24 cellular contexts compared by ENCODE assay signal in the genomic region with DNA sequence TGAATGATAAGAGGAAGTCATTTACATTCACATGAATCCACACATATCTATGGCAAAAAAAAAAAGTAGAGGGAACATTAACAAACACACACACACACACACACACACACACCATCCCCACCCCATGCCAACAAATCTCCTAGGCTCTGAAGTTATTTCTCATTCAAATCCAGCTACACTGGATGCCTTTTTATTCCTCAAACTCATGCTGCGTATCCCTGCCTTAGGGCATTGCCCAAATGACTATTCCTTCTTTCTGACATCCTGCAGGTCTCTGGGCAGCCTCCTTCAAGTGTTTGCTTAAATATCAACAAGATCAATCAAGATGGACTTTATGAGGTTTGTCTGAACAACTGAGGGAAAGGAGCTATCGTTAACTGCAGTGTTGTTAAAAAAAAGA.
DNase-seq lines count a peak whose midpoint lies in the region; FAIRE-seq and TF ChIP-seq lines count a peak whose summit lies in the region.
"Had no signal": no experiment of that assay in that cellular context is flagged by ENCODE, and none has a peak within 500 bp of the region (broad histone marks: within the 10 kb centered on the region; RNA-seq: fewer than 3 reads in every experiment).

No MANE protein-coding gene starts in this region.

- no peak overlapping the region for H3K27ac Mint-ChIP-seq in astrocyte (ENCODE audit: unreplicated experiment)
- H3K27ac Mint-ChIP-seq: B cell; CD4-positive, alpha-beta T cell; CD8-positive, alpha-beta T cell had no signal

- H3K27ac ChIP-seq in astrocyte (ENCODE audit: low read depth, low read length): no peak overlapping the region
- H3K27ac ChIP-seq: 22Rv1; A549; BLaER1 treated with 17β-estradiol and CSF1 and Interleukin-3, amounts not matched to agents 10 nM and 100 nM; C4-2B had no signal

- H3K4me3 Mint-ChIP-seq in astrocyte (ENCODE audit: unreplicated experiment): no peak overlapping the region
- H3K4me3 Mint-ChIP-seq: B cell; CD4-positive, alpha-beta T cell; CD8-positive, alpha-beta T cell had no signal

- no peaks in the 10 kb centered on the region for H3K36me3 Mint-ChIP-seq in astrocyte (ENCODE audit: low read depth, unreplicated experiment)
- H3K36me3 Mint-ChIP-seq: CD8-positive, alpha-beta T cell had no signal

- peak; percentile 70 for FAIRE-seq in astrocyte (lab: Jason Lieb, UNC)
- FAIRE-seq: D721Med, GM12878, GM12892, GM18507 had no signal

- no peaks in the 10 kb centered on the region for H3K27me3 ChIP-seq in astrocyte (ENCODE audit: insufficient read depth, low read length)
- H3K27me3 ChIP-seq: BLaER1 treated with 17β-estradiol and CSF1 and Interleukin-3, amounts not matched to agents 10 nM and 100 nM had no signal

- no peak overlapping the region for H3K9ac ChIP-seq in astrocyte (ENCODE audit: low read length)
- H3K9ac ChIP-seq: BLaER1 treated with 17β-estradiol and CSF1 and Interleukin-3, amounts not matched to agents 10 nM and 100 nM had no signal

- no peaks in the 10 kb centered on the region for H3K79me2 ChIP-seq in astrocyte (ENCODE audit: insufficient read depth, low read length)

- TF ChIP-seq CTCF in astrocyte (IDR thresholded peaks at IDR 0.05; ENCODE audit: insufficient read depth, low read depth, low read length): no peak

- no peak overlapping the region for H2AFZ ChIP-seq in astrocyte (ENCODE audit: low read depth, low read length)

- H4K20me1 ChIP-seq in astrocyte (ENCODE audit: insufficient read depth, low read length): no peaks in the 10 kb centered on the region
- H4K20me1 ChIP-seq: BLaER1 treated with 17β-estradiol and CSF1 and Interleukin-3, amounts not matched to agents 10 nM and 100 nM had no signal

- no peak overlapping the region for H3K4me3 ChIP-seq in astrocyte (ENCODE audit: insufficient read depth, low read depth, low read length)
- H3K4me3 ChIP-seq: A549; BLaER1 treated with 17β-estradiol and CSF1 and Interleukin-3, amounts not matched to agents 10 nM and 100 nM; GM12878 had no signal

- no peak overlapping the region for H3K4me2 ChIP-seq in astrocyte (ENCODE audit: low read length)
- H3K4me2 ChIP-seq: A549 had no signal

- H3K9me3 ChIP-seq in astrocyte (ENCODE audit: insufficient read depth, low read depth, low read length): no peaks in the 10 kb centered on the region
- H3K9me3 ChIP-seq: A549; BLaER1 treated with 17β-estradiol and CSF1 and Interleukin-3, amounts not matched to agents 10 nM and 100 nM; Caco-2 had no signal

- DNase-seq in NCI-H1417 (lab: John Stamatoyannopoulos, UW) (peak in 2 of 3 experiments; percentile 22 to 74), NCI-H1417 treated with DMSO at 0.1 percent for 48 hours (lab: John Stamatoyannopoulos, UW) (no peak), ELF-1 (ENCODE audit: low read depth, low spot score) (peak; percentile 64), NCI-H69 (lab: John Stamatoyannopoulos, UW) (peak; percentile 27), astrocyte (ENCODE audit: low read depth) (no peak), hypothalamus (lab: John Stamatoyannopoulos, UW) (no peak), NCI-H526 treated with DMSO at 0.1 percent for 48 hours (lab: John Stamatoyannopoulos, UW) (no peak)
- DNase-seq in activated CD4-positive, alpha-beta T cell treated with anti-CD3 and anti-CD28 coated beads for 4 hours: no peak
- DNase-seq: AML-193; Caco-2; Calu3; CD4-positive, alpha-beta T cell; CD8-positive, alpha-beta T cell; DMS79 treated with DMSO at 0.1 percent for 48 hours; GDM1 had no signal

- H3K9me3 Mint-ChIP-seq in astrocyte (ENCODE audit: unreplicated experiment): peaks cover 2% of the 10 kb centered on the region
- H3K9me3 Mint-ChIP-seq: CD4-positive, alpha-beta T cell; CD8-positive, alpha-beta T cell had no signal

- H3K4me1 Mint-ChIP-seq in astrocyte (ENCODE audit: low read depth, unreplicated experiment): no peaks in the 10 kb centered on the region
- H3K4me1 Mint-ChIP-seq: B cell had no signal

- H3K27me3 Mint-ChIP-seq in astrocyte (ENCODE audit: low read depth, unreplicated experiment): peaks cover 11% of the 10 kb centered on the region

- no peaks in the 10 kb centered on the region for H3K36me3 ChIP-seq in astrocyte (ENCODE audit: insufficient read depth, low read length)
- H3K36me3 ChIP-seq: BLaER1 treated with 17β-estradiol and CSF1 and Interleukin-3, amounts not matched to agents 10 nM and 100 nM had no signal

- H3K4me1 ChIP-seq in astrocyte (ENCODE audit: insufficient read depth, low read length): no peaks in the 10 kb centered on the region
- H3K4me1 ChIP-seq: A549, Caco-2 had no signal

Comparison
In these comparisons a context has a peak if more than half of its experiments do, and no peak if none do; other contexts are left out.
1. DNase-seq: peak in NCI-H1417 (2 of 3), ELF-1 (single experiment) and NCI-H69 (single experiment); none in NCI-H1417 treated with DMSO at 0.1 percent for 48 hours (single experiment), astrocyte (single experiment), activated CD4-positive, alpha-beta T cell treated with anti-CD3 and anti-CD28 coated beads for 4 hours (0 of 2), hypothalamus (0 of 51) and NCI-H526 treated with DMSO at 0.1 percent for 48 hours (single experiment).